In the genomic region with DNA sequence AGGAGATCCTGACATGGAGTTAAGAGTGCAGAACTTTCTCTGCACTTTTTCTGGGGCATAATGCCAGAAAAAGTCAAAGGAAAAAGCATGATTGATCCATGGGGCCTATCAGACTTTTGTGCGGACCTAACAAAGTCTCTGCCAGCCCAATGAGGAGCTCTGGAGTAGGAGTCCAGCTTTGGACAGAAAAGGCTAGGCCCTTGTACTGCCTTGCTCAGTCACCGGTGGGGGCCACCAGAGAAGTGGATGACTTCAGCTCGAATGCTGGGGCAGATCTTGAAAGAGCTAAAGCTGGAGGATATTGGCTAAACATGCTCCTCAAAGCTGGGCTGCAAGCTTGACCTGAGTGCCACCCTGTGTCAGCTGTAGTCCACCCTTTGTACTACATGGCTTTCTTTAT, we compare ENCODE assay signal across 17 cellular contexts. TPM values are rescaled to one million over a fixed set of nuclear protein-coding genes. Genes with fewer than 3 reads are reported as not detected.
A peak's percentile ranks its signal among the peaks of the same experiment; 100 is the strongest.
DNase-seq lines count a peak whose midpoint lies in the region; ATAC-seq and TF ChIP-seq lines count a peak whose summit lies in the region.
"Had no signal": no experiment of that assay in that cellular context is flagged by ENCODE, and none has a peak within 500 bp of the region (broad histone marks: within the 10 kb centered on the region; RNA-seq: fewer than 3 reads in every experiment).

No MANE protein-coding gene starts in this region.

- CTCF ChIA-PET in SK-N-SH (lab: Yijun Ruan, JAX): no interaction called here
- CTCF ChIA-PET in Calu3 (lab: Charles Lee): no interaction called here

- no peak for ATAC-seq in SK-N-SH treated with all-trans-retinoic acid at 6 μM for 48 hours
- ATAC-seq in naive thymus-derived CD8-positive, alpha-beta T cell: no peak
- ATAC-seq: left colon, mucosa of descending colon, pancreas had no signal

- DNase-seq in SK-N-SH: no peak
- DNase-seq in Calu3: no peak
- no peak for DNase-seq in activated T-helper 1 cell treated with anti-CD3 and anti-CD28 coated beads, Interleukin-12 subunit alpha, Interleukin-12 subunit beta, Interleukin-2, Interleukin-4 antibody, amounts not matched to agents 30 ng/mL and 10 ng/mL and 1 ng/mL, durations not matched to agents 14 hours and 24 hours and 36 hours (ENCODE audit: low spot score)
- DNase-seq in naive thymus-derived CD8-positive, alpha-beta T cell: no peak
- no peak for DNase-seq in SHP77 treated with DMSO at 0.1 percent for 48 hours (lab: John Stamatoyannopoulos, UW)
- no peak for DNase-seq in HuH-7.5 (ENCODE audit: low spot score)
- DNase-seq in caudate nucleus (lab: John Stamatoyannopoulos, UW): no peak
- DNase-seq: HCEC 1CT; left colon; mucosa of descending colon; NCI-H1930; NCI-H510A treated with DMSO at 0.1 percent for 48 hours; pancreas; stimulated activated CD4-positive, alpha-beta T cell treated with anti-CD3 and anti-CD28 coated beads, Interleukin-4, amount 100 ng/mL, for 4 hours had no signal

- no peak for TF ChIP-seq RAD21 in SK-N-SH (IDR thresholded peaks at IDR 0.05; ENCODE audit: low read length)

- no peaks in the 10 kb centered on the region for H3K9me3 ChIP-seq in SK-N-SH
- H3K9me3 ChIP-seq: mucosa of descending colon, pancreas had no signal

- no peaks in the 10 kb centered on the region for H4K20me1 ChIP-seq in SK-N-SH (ENCODE audit: insufficient read depth)

- peaks cover 9% of the 10 kb centered on the region for H3F3A ChIP-seq in SK-N-SH (replicated peaks; ENCODE audit: insufficient read depth)

- peaks cover 29% of the 10 kb centered on the region for H3K36me3 Mint-ChIP-seq in Calu3 (ENCODE audit: insufficient read depth, unreplicated experiment)
- peaks cover 14% of the 10 kb centered on the region for H3K36me3 Mint-ChIP-seq in activated T-helper 1 cell treated with anti-CD3 and anti-CD28 coated beads, Interleukin-12 subunit alpha, Interleukin-12 subunit beta, Interleukin-2, Interleukin-4 antibody, amounts not matched to agents 30 ng/mL and 10 ng/mL and 1 ng/mL, durations not matched to agents 14 hours and 24 hours and 36 hours (ENCODE audit: low read depth)
- peaks cover 13 to 18% (median 16%) of the 10 kb centered on the region in 3 donors for H3K36me3 Mint-ChIP-seq in naive thymus-derived CD8-positive, alpha-beta T cell

- no peaks in the 10 kb centered on the region for H3K9me3 Mint-ChIP-seq in Calu3 (ENCODE audit: low read depth, unreplicated experiment)
- peaks cover 11% of the 10 kb centered on the region for H3K9me3 Mint-ChIP-seq in activated T-helper 1 cell treated with anti-CD3 and anti-CD28 coated beads, Interleukin-12 subunit alpha, Interleukin-12 subunit beta, Interleukin-2, Interleukin-4 antibody, amounts not matched to agents 30 ng/mL and 10 ng/mL and 1 ng/mL, durations not matched to agents 14 hours and 24 hours and 36 hours
- peaks cover 0 to 10% (median 0%) of the 10 kb centered on the region in 9 donors for H3K9me3 Mint-ChIP-seq in naive thymus-derived CD8-positive, alpha-beta T cell

- H3K4me3 Mint-ChIP-seq in Calu3 (ENCODE audit: low read depth, unreplicated experiment): no peak overlapping the region
- no peak overlapping the region for H3K4me3 Mint-ChIP-seq in activated T-helper 1 cell treated with anti-CD3 and anti-CD28 coated beads, Interleukin-12 subunit alpha, Interleukin-12 subunit beta, Interleukin-2, Interleukin-4 antibody, amounts not matched to agents 30 ng/mL and 10 ng/mL and 1 ng/mL, durations not matched to agents 14 hours and 24 hours and 36 hours
- peak overlapping the region in 4 of 10 donors; percentile 20 to 98 (median 48) for H3K4me3 Mint-ChIP-seq in naive thymus-derived CD8-positive, alpha-beta T cell

- POLR2A ChIA-PET in SK-N-SH (lab: Yijun Ruan, JAX): no interaction called here
- POLR2A ChIA-PET in naive thymus-derived CD8-positive, alpha-beta T cell (lab: Charles Lee): interaction anchor here (0.7 to 3.2 kb wide), 4 partner anchors 17 to 21 kb away, joined by 3 to 17 read pairs (median 3); a partner anchor contains a TSS

- peaks cover 4 to 13% of the 10 kb centered on the region in 2 experiments; a peak in 2 of 4 replicates for H3K4me1 ChIP-seq in SK-N-SH (ENCODE audit: control insufficient read depth in 1 of 2, insufficient read depth in 2 of 2, low read depth in 1 of 2, low read length in 1 of 2)
- H3K4me1 ChIP-seq: pancreas had no signal

- TF ChIP-seq EP300 in SK-N-SH (IDR thresholded peaks at IDR 0.05; ENCODE audit: borderline replicate concordance in 1 of 2, low read depth in 1 of 2, low read length in 1 of 2): no peak

- H3K79me2 ChIP-seq in SK-N-SH (ENCODE audit: insufficient read depth): peaks cover 18% of the 10 kb centered on the region

- H3K9ac ChIP-seq in SK-N-SH: no peak overlapping the region
- H3K9ac ChIP-seq: BLaER1 treated with 17β-estradiol and CSF1 and Interleukin-3, amounts not matched to agents 10 nM and 100 nM had no signal

- no peaks in the 10 kb centered on the region for H3K36me3 ChIP-seq in SK-N-SH (replicated peaks in 1 of 2; ENCODE audit: control insufficient read depth in 1 of 2, insufficient read depth in 2 of 2, low read length in 1 of 2)
- H3K36me3 ChIP-seq: pancreas had no signal

- H2AFZ ChIP-seq in SK-N-SH (ENCODE audit: low read depth): 0 out of 2 replicates have a peak overlapping the region, but pooled peaks have one; percentile 32

- no peaks in the 10 kb centered on the region for H3K27me3 ChIP-seq in SK-N-SH (ENCODE audit: insufficient read depth)
- H3K27me3 ChIP-seq: BLaER1 treated with 17β-estradiol and CSF1 and Interleukin-3, amounts not matched to agents 10 nM and 100 nM; pancreas had no signal

- no TSS peak for BruUV-seq in Calu3 (replicated peaks; lab: Mats Ljungman, UMichigan)

- TF ChIP-seq CTCF in SK-N-SH (IDR thresholded peaks at IDR 0.05) (no peak), Calu3 (IDR thresholded peaks at IDR 0.05; ENCODE audit: unreplicated experiment) (no peak)

- no peaks in the 10 kb centered on the region for H3K9me2 ChIP-seq in SK-N-SH

- intact Hi-C loops in Calu3 (cut with micrococcal nuclease; ENCODE audit: unreplicated experiment): no loop called here
- intact Hi-C loops in activated T-helper 1 cell treated with anti-CD3 and anti-CD28 coated beads, Interleukin-12 subunit alpha, Interleukin-12 subunit beta, Interleukin-2, Interleukin-4 antibody, amounts not matched to agents 30 ng/mL and 10 ng/mL and 1 ng/mL, durations not matched to agents 14 hours and 24 hours and 36 hours (cut with micrococcal nuclease): loop anchor here (10.0 kb wide), 1 partner anchor 1108 kb away; the partner anchor contains the start of gene CREB3L2

- peaks cover 23% of the 10 kb centered on the region for H3K4me1 Mint-ChIP-seq in Calu3 (ENCODE audit: low read depth, unreplicated experiment)
- H3K4me1 Mint-ChIP-seq in activated T-helper 1 cell treated with anti-CD3 and anti-CD28 coated beads, Interleukin-12 subunit alpha, Interleukin-12 subunit beta, Interleukin-2, Interleukin-4 antibody, amounts not matched to agents 30 ng/mL and 10 ng/mL and 1 ng/mL, durations not matched to agents 14 hours and 24 hours and 36 hours (ENCODE audit: low read depth): peaks cover 41% of the 10 kb centered on the region
- peaks cover 24 to 62% (median 53%) of the 10 kb centered on the region in 4 donors for H3K4me1 Mint-ChIP-seq in naive thymus-derived CD8-positive, alpha-beta T cell

- H3K4me2 ChIP-seq in SK-N-SH: no peak overlapping the region

- no peaks in the 10 kb centered on the region for H3K27me3 Mint-ChIP-seq in Calu3 (ENCODE audit: unreplicated experiment)
- no peaks in the 10 kb centered on the region for H3K27me3 Mint-ChIP-seq in activated T-helper 1 cell treated with anti-CD3 and anti-CD28 coated beads, Interleukin-12 subunit alpha, Interleukin-12 subunit beta, Interleukin-2, Interleukin-4 antibody, amounts not matched to agents 30 ng/mL and 10 ng/mL and 1 ng/mL, durations not matched to agents 14 hours and 24 hours and 36 hours (ENCODE audit: insufficient read depth)
- H3K27me3 Mint-ChIP-seq in naive thymus-derived CD8-positive, alpha-beta T cell: no peaks in the 10 kb centered on the region

- peak overlapping the region; percentile 48 for H3K27ac Mint-ChIP-seq in Calu3 (ENCODE audit: unreplicated experiment)
- peak overlapping the region; percentile 74 for H3K27ac Mint-ChIP-seq in activated T-helper 1 cell treated with anti-CD3 and anti-CD28 coated beads, Interleukin-12 subunit alpha, Interleukin-12 subunit beta, Interleukin-2, Interleukin-4 antibody, amounts not matched to agents 30 ng/mL and 10 ng/mL and 1 ng/mL, durations not matched to agents 14 hours and 24 hours and 36 hours
- peak overlapping the region; percentile 90 to 99 (median 99) for H3K27ac Mint-ChIP-seq in naive thymus-derived CD8-positive, alpha-beta T cell

- H3K4me3 ChIP-seq in SK-N-SH (ENCODE audit: low read depth in 2 of 2, low read length in 1 of 2): no peak overlapping the region
- H3K4me3 ChIP-seq: BLaER1 treated with 17β-estradiol and CSF1 and Interleukin-3, amounts not matched to agents 10 nM and 100 nM; mucosa of descending colon; pancreas; skin epidermis had no signal

- WGBS in SK-N-SH (ENCODE audit: low lambda C conversion rate): 93% methylated on average over 3 of the region's 3 CpGs

- H3K27ac ChIP-seq in SK-N-SH (ENCODE audit: low read depth in 2 of 2, low read length in 1 of 2) (no peak overlapping the region), caudate nucleus (ENCODE audit: low read depth, low read length) (no peak overlapping the region)
- H3K27ac ChIP-seq: pancreas had no signal

TF ChIP-seq in SK-N-SH, 30 proteins besides CTCF, POLR2A, EP300 and RAD21 (continues in another document):
- TF ChIP-seq JUND (IDR thresholded peaks at IDR 0.05): no peak

TF ChIP-seq in SK-N-SH treated with all-trans-retinoic acid at 6 μM for 48 hours, 23 proteins besides CTCF, POLR2A, EP300 and RAD21 (continues in another document):
- no peak for TF ChIP-seq RARB (CRISPR knock-in tag; IDR thresholded peaks at IDR 0.05)
- no peak for TF ChIP-seq ISL1 (CRISPR knock-in tag; IDR thresholded peaks at IDR 0.05)
- no peak for TF ChIP-seq BACH2 (CRISPR knock-in tag; IDR thresholded peaks at IDR 0.05; ENCODE audit: borderline replicate concordance)
- TF ChIP-seq TCF4 (CRISPR knock-in tag; IDR thresholded peaks at IDR 0.05; ENCODE audit: borderline replicate concordance): no peak

RNA-seq across cellular contexts. Expression of gene ZC3HAV1, which starts 2.8 kb away (rescaled TPM):
- polyA plus RNA-seq in SK-N-SH (2012; rRNA removed): 11.2 and 12.4 TPM in 2 replicates
- polyA plus RNA-seq in SK-N-SH (2012; cell fraction: cytosol; rRNA removed): 13.3 and 13.5 TPM in 2 replicates
- polyA plus RNA-seq in SK-N-SH (2012; cell fraction: nucleus; rRNA removed): 7.1 and 12.6 TPM in 2 replicates
- 63.4 and 101 TPM in 2 replicates for total RNA-seq in Calu3 (2022)
- 89.7 and 90.0 TPM in 2 replicates for total RNA-seq in activated T-helper 1 cell treated with anti-CD3 and anti-CD28 coated beads, Interleukin-12 subunit alpha, Interleukin-12 subunit beta, Interleukin-2, Interleukin-4 antibody, amounts not matched to agents 30 ng/mL and 10 ng/mL and 1 ng/mL, durations not matched to agents 14 hours and 24 hours and 36 hours
- 100 to 1,000 TPM; 202 to 214 TPM for total RNA-seq in naive thymus-derived CD8-positive, alpha-beta T cell
- 100 to 1,000 TPM; 144 to 188 (median 162) TPM for polyA plus RNA-seq in naive thymus-derived CD8-positive, alpha-beta T cell

Comparison
In these comparisons a context has a peak if more than half of its experiments do, and no peak if none do; other contexts are left out.
1. H3K27ac Mint-ChIP-seq: peak in every context shown above with its lines; median percentile 99 in naive thymus-derived CD8-positive, alpha-beta T cell; 74 in activated T-helper 1 cell treated with anti-CD3 and anti-CD28 coated beads, Interleukin-12 subunit alpha, Interleukin-12 subunit beta, Interleukin-2, Interleukin-4 antibody, amounts not matched to agents 30 ng/mL and 10 ng/mL and 1 ng/mL, durations not matched to agents 14 hours and 24 hours and 36 hours; 48 in Calu3.